ENCODE assay signal across 33 cellular contexts in the genomic region with DNA sequence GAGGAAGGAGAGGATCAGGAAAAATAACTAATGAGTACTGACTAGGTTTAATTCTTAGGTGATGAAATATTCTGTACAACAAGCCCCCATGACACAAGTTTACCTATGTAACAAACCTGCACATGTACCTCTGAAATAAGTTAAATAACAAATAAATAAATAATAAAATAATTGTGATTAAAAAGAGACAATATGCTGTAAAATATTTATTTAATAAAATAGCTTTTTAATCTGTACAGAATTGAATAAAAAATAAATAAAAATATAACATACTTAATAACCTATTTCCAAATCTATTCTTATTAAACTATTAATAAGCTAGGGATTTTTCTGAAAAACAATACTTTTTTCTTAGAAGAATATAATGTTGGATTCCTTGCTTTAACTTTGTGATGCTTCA.
"Had no signal": no experiment of that assay in that cellular context is flagged by ENCODE, and none has a peak within 500 bp of the region (broad histone marks: within the 10 kb centered on the region; RNA-seq: fewer than 3 reads in every experiment).

No MANE protein-coding gene starts in this region.

- H3K4me1 Mint-ChIP-seq: activated CD4-positive, alpha-beta T cell treated with anti-CD3 and anti-CD28 coated beads for 36 hours; activated CD4-positive, alpha-beta T cell treated with anti-CD3 and anti-CD28 coated beads, Interleukin-2, amount 10 ng/mL, durations not matched to agents 24 days and 14 days; activated CD8-positive, alpha-beta memory T cell treated with anti-CD3 and anti-CD28 coated beads, Interleukin-2, amount 10 ng/mL, durations not matched to agents 7 days and 5 days; activated naive CD4-positive, alpha-beta T cell treated with anti-CD3 and anti-CD28 coated beads, Interleukin-2, amount 50 U/mL, for 24 hours; activated naive CD8-positive, alpha-beta T cell treated with anti-CD3 and anti-CD28 coated beads for 36 hours; activated naive CD8-positive, alpha-beta T cell treated with anti-CD3 and anti-CD28 coated beads, Interleukin-2, amount 50 U/mL, for 24 hours; T-helper 17 cell had no signal

- FAIRE-seq: endometrium, endothelial cell of umbilical vein had no signal

- ATAC-seq: activated CD4-positive, alpha-beta T cell treated with anti-CD3 and anti-CD28 coated beads for 36 hours; activated CD8-positive, alpha-beta memory T cell treated with anti-CD3 and anti-CD28 coated beads, Interleukin-2, amount 10 ng/mL, durations not matched to agents 7 days and 5 days; activated CD8-positive, alpha-beta T cell treated with anti-CD3 and anti-CD28 coated beads, Interleukin-2, amount 10 ng/mL, durations not matched to agents 7 days and 5 days; activated naive CD8-positive, alpha-beta T cell treated with anti-CD3 and anti-CD28 coated beads, Interleukin-2, amount 50 U/mL, for 24 hours; body of pancreas; T-helper 17 cell had no signal

- H3K4me3 Mint-ChIP-seq: activated CD4-positive, alpha-beta memory T cell treated with anti-CD3 and anti-CD28 coated beads for 36 hours; activated CD4-positive, alpha-beta T cell treated with anti-CD3 and anti-CD28 coated beads for 36 hours; activated CD4-positive, alpha-beta T cell treated with anti-CD3 and anti-CD28 coated beads, Interleukin-2, amount 10 ng/mL, durations not matched to agents 24 days and 14 days; activated CD8-positive, alpha-beta memory T cell treated with anti-CD3 and anti-CD28 coated beads, Interleukin-2, amount 10 ng/mL, durations not matched to agents 7 days and 5 days; activated CD8-positive, alpha-beta T cell treated with anti-CD3 and anti-CD28 coated beads, Interleukin-2, amount 10 ng/mL, durations not matched to agents 7 days and 5 days; activated naive CD4-positive, alpha-beta T cell treated with anti-CD3 and anti-CD28 coated beads for 36 hours; activated naive CD4-positive, alpha-beta T cell treated with anti-CD3 and anti-CD28 coated beads, Interleukin-2, amount 50 U/mL, for 24 hours; activated naive CD8-positive, alpha-beta T cell treated with anti-CD3 and anti-CD28 coated beads for 36 hours; activated naive CD8-positive, alpha-beta T cell treated with anti-CD3 and anti-CD28 coated beads, Interleukin-2, amount 50 U/mL, for 24 hours; activated T-helper 1 cell treated with anti-CD3 and anti-CD28 coated beads, Interleukin-12 subunit alpha, Interleukin-12 subunit beta, Interleukin-2, Interleukin-4 antibody, amounts not matched to agents 30 ng/mL and 10 ng/mL and 1 ng/mL, durations not matched to agents 14 hours and 24 hours and 36 hours; T-helper 17 cell; T-helper 2 cell treated with Interferon-gamma antibody and Interleukin-4, amounts not matched to agents 5 μg/mL and 100 μg/mL, for 36 hours had no signal

- H3K9me3 Mint-ChIP-seq: activated CD4-positive, alpha-beta memory T cell treated with anti-CD3 and anti-CD28 coated beads for 36 hours; activated CD4-positive, alpha-beta T cell treated with anti-CD3 and anti-CD28 coated beads, Interleukin-2, amount 10 ng/mL, durations not matched to agents 24 days and 14 days; activated naive CD4-positive, alpha-beta T cell treated with anti-CD3 and anti-CD28 coated beads for 36 hours; activated T-helper 1 cell treated with anti-CD3 and anti-CD28 coated beads, Interleukin-12 subunit alpha, Interleukin-12 subunit beta, Interleukin-2, Interleukin-4 antibody, amounts not matched to agents 30 ng/mL and 10 ng/mL and 1 ng/mL, durations not matched to agents 14 hours and 24 hours and 36 hours had no signal

- H3K27me3 Mint-ChIP-seq: activated CD4-positive, alpha-beta memory T cell treated with anti-CD3 and anti-CD28 coated beads for 36 hours; activated CD4-positive, alpha-beta T cell treated with anti-CD3 and anti-CD28 coated beads for 36 hours; activated CD4-positive, alpha-beta T cell treated with anti-CD3 and anti-CD28 coated beads, Interleukin-2, amount 10 ng/mL, durations not matched to agents 24 days and 14 days; activated CD8-positive, alpha-beta memory T cell treated with anti-CD3 and anti-CD28 coated beads, Interleukin-2, amount 10 ng/mL, durations not matched to agents 7 days and 5 days; activated naive CD4-positive, alpha-beta T cell treated with anti-CD3 and anti-CD28 coated beads, Interleukin-2, amount 50 U/mL, for 24 hours; activated naive CD8-positive, alpha-beta T cell treated with anti-CD3 and anti-CD28 coated beads for 36 hours; activated naive CD8-positive, alpha-beta T cell treated with anti-CD3 and anti-CD28 coated beads, Interleukin-2, amount 50 U/mL, for 24 hours; T-helper 17 cell had no signal

- H3K27ac Mint-ChIP-seq: activated CD4-positive, alpha-beta memory T cell treated with anti-CD3 and anti-CD28 coated beads for 36 hours; activated CD4-positive, alpha-beta T cell treated with anti-CD3 and anti-CD28 coated beads for 36 hours; activated CD4-positive, alpha-beta T cell treated with anti-CD3 and anti-CD28 coated beads, Interleukin-2, amount 10 ng/mL, durations not matched to agents 24 days and 14 days; activated CD8-positive, alpha-beta memory T cell treated with anti-CD3 and anti-CD28 coated beads, Interleukin-2, amount 10 ng/mL, durations not matched to agents 7 days and 5 days; activated CD8-positive, alpha-beta T cell treated with anti-CD3 and anti-CD28 coated beads, Interleukin-2, amount 10 ng/mL, durations not matched to agents 7 days and 5 days; activated naive CD4-positive, alpha-beta T cell treated with anti-CD3 and anti-CD28 coated beads for 36 hours; activated naive CD4-positive, alpha-beta T cell treated with anti-CD3 and anti-CD28 coated beads, Interleukin-2, amount 50 U/mL, for 24 hours; activated naive CD8-positive, alpha-beta T cell treated with anti-CD3 and anti-CD28 coated beads for 36 hours; activated naive CD8-positive, alpha-beta T cell treated with anti-CD3 and anti-CD28 coated beads, Interleukin-2, amount 50 U/mL, for 24 hours; activated T-helper 1 cell treated with anti-CD3 and anti-CD28 coated beads, Interleukin-12 subunit alpha, Interleukin-12 subunit beta, Interleukin-2, Interleukin-4 antibody, amounts not matched to agents 30 ng/mL and 10 ng/mL and 1 ng/mL, durations not matched to agents 14 hours and 24 hours and 36 hours; activated T-helper 2 cell treated with anti-CD3 and anti-CD28 coated beads, Interferon-gamma antibody, Interleukin-2, Interleukin-4, amounts not matched to agents 10 μg/mL and 5 μg/mL and 100 μg/mL, durations not matched to agents 14 hours and 24 hours and 36 hours; T-helper 17 cell; T-helper 2 cell treated with Interferon-gamma antibody and Interleukin-4, amounts not matched to agents 5 μg/mL and 100 μg/mL, for 36 hours had no signal

- H3K36me3 Mint-ChIP-seq: activated CD4-positive, alpha-beta memory T cell treated with anti-CD3 and anti-CD28 coated beads for 36 hours; activated CD8-positive, alpha-beta memory T cell treated with anti-CD3 and anti-CD28 coated beads, Interleukin-2, amount 10 ng/mL, durations not matched to agents 7 days and 5 days; activated naive CD4-positive, alpha-beta T cell treated with anti-CD3 and anti-CD28 coated beads, Interleukin-2, amount 50 U/mL, for 24 hours; activated naive CD8-positive, alpha-beta T cell treated with anti-CD3 and anti-CD28 coated beads for 36 hours had no signal

- DNase-seq: activated CD4-positive, alpha-beta memory T cell treated with anti-CD3 and anti-CD28 coated beads for 36 hours; activated CD4-positive, alpha-beta T cell treated with anti-CD3 and anti-CD28 coated beads for 36 hours; activated CD4-positive, alpha-beta T cell treated with anti-CD3 and anti-CD28 coated beads, Interleukin-2, amount 10 ng/mL, durations not matched to agents 24 days and 14 days; activated CD4-positive, CD25-positive, alpha-beta regulatory T cell; activated CD4-positive, CD25-positive, alpha-beta regulatory T cell treated with anti-CD3 and anti-CD28 coated beads, Interleukin-2, amount 50 U/mL, for 72 hours; activated CD8-positive, alpha-beta memory T cell treated with anti-CD3 and anti-CD28 coated beads, Interleukin-2, amount 10 ng/mL, durations not matched to agents 7 days and 5 days; activated CD8-positive, alpha-beta memory T cell treated with anti-CD3 and anti-CD28 coated beads, Interleukin-2, amount 50 U/mL, for 4 hours; activated CD8-positive, alpha-beta T cell treated with anti-CD3 and anti-CD28 coated beads, Interleukin-2, amount 10 ng/mL, durations not matched to agents 7 days and 5 days; activated effector memory CD4-positive, alpha-beta T cell treated with anti-CD3 and anti-CD28 coated beads, Interleukin-2, amount 50 U/mL, for 16 hours; activated naive CD4-positive, alpha-beta T cell treated with anti-CD3 and anti-CD28 coated beads for 36 hours; activated naive CD8-positive, alpha-beta T cell treated with anti-CD3 and anti-CD28 coated beads for 36 hours; activated naive CD8-positive, alpha-beta T cell treated with anti-CD3 and anti-CD28 coated beads, Interleukin-2, amount 50 U/mL, for 24 hours; activated T-cell treated with anti-CD3 and anti-CD28 coated beads, Interleukin-2, amount 50 U/mL, for 1 hour; activated T-cell treated with anti-CD3 and anti-CD28 coated beads, Interleukin-2, amount 50 U/mL, for 48 hours; adrenal gland; amygdala; aorta; body of pancreas; caudate nucleus; colonic mucosa; effector CD8-positive, alpha-beta T cell; esophagus squamous epithelium; foreskin melanocyte; T-helper 1 cell; T-helper 17 cell; T1000; WERI-Rb-1 had no signal
